8 cellular contexts compared by ENCODE assay signal in genomic region chr2:174023591-174024523, GRCh38. TPM values are rescaled to one million over a fixed set of nuclear protein-coding genes. Genes with fewer than 3 reads are reported as not detected.
DNase-seq lines count a peak whose midpoint lies in the region; ATAC-seq and TF ChIP-seq lines count a peak whose summit lies in the region.
"Had no signal": no experiment of that assay in that cellular context is flagged by ENCODE, and none has a peak within 500 bp of the region (broad histone marks: within the 10 kb centered on the region; RNA-seq: fewer than 3 reads in every experiment).

No MANE protein-coding gene starts in this region.

- peaks cover 34% of the 10 kb centered on the region for H3K4me1 Mint-ChIP-seq in HFFc6 (ENCODE audit: low read depth)

- H3K4me1 ChIP-seq in neuronal stem cell (ENCODE audit: control insufficient read depth in 2 of 2, insufficient read depth in 1 of 2, low read depth in 1 of 2, low read length in 2 of 2) = peaks cover 2 to 26% of the 10 kb centered on the region in 2 donors

- peak overlapping the region; percentile 26 for H3K4me2 ChIP-seq in neuronal stem cell (ENCODE audit: insufficient read depth, low read length, poor library complexity, severe bottlenecking)

- H3K79me1 ChIP-seq in neuronal stem cell (ENCODE audit: low read depth, low read length) = no peaks in the 10 kb centered on the region

- H2BK120ac ChIP-seq in neuronal stem cell (ENCODE audit: low read depth, low read length) = peak overlapping the region; percentile 3

- peak overlapping the region; percentile 79 for H3K27ac Mint-ChIP-seq in HFFc6

- DNase-seq in HFFc6 = peak; percentile 86
- peak; percentile 12 for DNase-seq in SIG-M5 (lab: John Stamatoyannopoulos, UW)
- DNase-seq in epithelial cell of prostate (ENCODE audit: low read depth, low spot score) = peak; percentile 99
- DNase-seq in neuronal stem cell (ENCODE audit: low spot score) = no peak
- no peak for DNase-seq in putamen (ENCODE audit: low spot score)

- H2BK5ac ChIP-seq in neuronal stem cell (ENCODE audit: low read length) = peak overlapping the region; percentile 33

- H3K9me3 Mint-ChIP-seq in HFFc6 = peaks cover 19% of the 10 kb centered on the region

- H4K8ac ChIP-seq in neuronal stem cell (ENCODE audit: low read depth, low read length) = no peak overlapping the region

- H3K27ac ChIP-seq in epithelial cell of prostate (peak overlapping the region; percentile 88), neuronal stem cell (replicated peaks; ENCODE audit: low read length) (peak overlapping the region; percentile 84)
- H3K27ac ChIP-seq: SJSA1 had no signal

- H3K9me3 ChIP-seq in neuronal stem cell (replicated peaks in 1 of 2; ENCODE audit: control insufficient read depth in 2 of 2, insufficient read depth in 1 of 2, low read depth in 1 of 2, low read length in 2 of 2) = no peaks in the 10 kb centered on the region

- TF ChIP-seq CTCF in HFFc6 (IDR thresholded peaks at IDR 0.05) = no peak

- peak overlapping the region; percentile 84 for H3K18ac ChIP-seq in neuronal stem cell (ENCODE audit: low read length)

- no peak overlapping the region for H4K91ac ChIP-seq in neuronal stem cell (ENCODE audit: low read depth, low read length, poor library complexity)

- peak overlapping the region; percentile 57 for H2AFZ ChIP-seq in neuronal stem cell (ENCODE audit: low read length)

- peak overlapping the region; percentile 64 for H2AK5ac ChIP-seq in neuronal stem cell (ENCODE audit: low read depth, low read length)

- no peak overlapping the region for H3K4ac ChIP-seq in neuronal stem cell (ENCODE audit: low read length)

- peaks cover 22% of the 10 kb centered on the region for H3K36me3 Mint-ChIP-seq in HFFc6 (ENCODE audit: low read depth)

- H2BK12ac ChIP-seq in neuronal stem cell (ENCODE audit: low read length) = peak overlapping the region; percentile 35

- peak overlapping the region; percentile 33 for H2BK15ac ChIP-seq in neuronal stem cell (ENCODE audit: low read length)

- H3K14ac ChIP-seq in neuronal stem cell (ENCODE audit: low read length) = no peak overlapping the region

- H3K23ac ChIP-seq in neuronal stem cell (ENCODE audit: low read depth, low read length, poor library complexity) = no peak overlapping the region

- H3K4me3 ChIP-seq in neuronal stem cell (ENCODE audit: low read length in 2 of 2) = no peak overlapping the region
- H3K4me3 ChIP-seq: SJSA1 had no signal

- H3K9ac ChIP-seq in neuronal stem cell (ENCODE audit: low read depth, low read length, poor library complexity) = no peak overlapping the region

- ATAC-seq in GM18907 (IDR thresholded peaks at IDR 0.05; ENCODE audit: unreplicated experiment) = no peak
- no peak for ATAC-seq in HG03095 (IDR thresholded peaks at IDR 0.05; ENCODE audit: unreplicated experiment)

- no peaks in the 10 kb centered on the region for H3K36me3 ChIP-seq in neuronal stem cell (replicated peaks in 1 of 2; ENCODE audit: control insufficient read depth in 2 of 2, insufficient read depth in 2 of 2, low read length in 2 of 2)
- H3K36me3 ChIP-seq: SJSA1 had no signal

- WGBS in neuronal stem cell (ENCODE audit: extremely low coverage in 2 of 2, insufficient read length in 2 of 2, insufficient replicate concordance in 1 of 2), 2 donors = no CpG with 5 or more reads among the region's 18 CpGs

- H3K4me3 Mint-ChIP-seq in HFFc6 = no peak overlapping the region; the same call in 1 of the 2 replicates

- no peaks in the 10 kb centered on the region; the same call in 1 of the 2 replicates for H3K27me3 Mint-ChIP-seq in HFFc6 (ENCODE audit: insufficient read depth)

- no peaks in the 10 kb centered on the region for H3K27me3 ChIP-seq in neuronal stem cell (ENCODE audit: control insufficient read depth in 3 of 3, insufficient read depth in 3 of 3, low read depth in 1 of 3, low read length in 3 of 3)
- H3K27me3 ChIP-seq: SJSA1 had no signal

RNA-seq across cellular contexts. Expression of gene SP3, which starts 58.7 kb away (rescaled TPM):
- total RNA-seq in HFFc6 (2021; fragmentation: NEBNext Ultra II Directional; extraction: Animal tissue kit (Norgen Biotek cat#: 25700)) = 10 to 100 TPM; 45.0 to 63.7 (median 52.1) TPM
- polyA plus RNA-seq in neuronal stem cell (2013, experiment 1 of 2) = 43.6 TPM
- polyA plus RNA-seq in neuronal stem cell (2013, experiment 2 of 2) = 45.7 TPM

Comparison
In these comparisons a context has a peak if more than half of its experiments do, and no peak if none do; other contexts are left out.
1. DNase-seq: peak in HFFc6 (single experiment), SIG-M5 (single experiment) and epithelial cell of prostate (single experiment); none in neuronal stem cell (single experiment) and putamen (single experiment).